23 cellular contexts compared by ENCODE assay signal in the genomic region with DNA sequence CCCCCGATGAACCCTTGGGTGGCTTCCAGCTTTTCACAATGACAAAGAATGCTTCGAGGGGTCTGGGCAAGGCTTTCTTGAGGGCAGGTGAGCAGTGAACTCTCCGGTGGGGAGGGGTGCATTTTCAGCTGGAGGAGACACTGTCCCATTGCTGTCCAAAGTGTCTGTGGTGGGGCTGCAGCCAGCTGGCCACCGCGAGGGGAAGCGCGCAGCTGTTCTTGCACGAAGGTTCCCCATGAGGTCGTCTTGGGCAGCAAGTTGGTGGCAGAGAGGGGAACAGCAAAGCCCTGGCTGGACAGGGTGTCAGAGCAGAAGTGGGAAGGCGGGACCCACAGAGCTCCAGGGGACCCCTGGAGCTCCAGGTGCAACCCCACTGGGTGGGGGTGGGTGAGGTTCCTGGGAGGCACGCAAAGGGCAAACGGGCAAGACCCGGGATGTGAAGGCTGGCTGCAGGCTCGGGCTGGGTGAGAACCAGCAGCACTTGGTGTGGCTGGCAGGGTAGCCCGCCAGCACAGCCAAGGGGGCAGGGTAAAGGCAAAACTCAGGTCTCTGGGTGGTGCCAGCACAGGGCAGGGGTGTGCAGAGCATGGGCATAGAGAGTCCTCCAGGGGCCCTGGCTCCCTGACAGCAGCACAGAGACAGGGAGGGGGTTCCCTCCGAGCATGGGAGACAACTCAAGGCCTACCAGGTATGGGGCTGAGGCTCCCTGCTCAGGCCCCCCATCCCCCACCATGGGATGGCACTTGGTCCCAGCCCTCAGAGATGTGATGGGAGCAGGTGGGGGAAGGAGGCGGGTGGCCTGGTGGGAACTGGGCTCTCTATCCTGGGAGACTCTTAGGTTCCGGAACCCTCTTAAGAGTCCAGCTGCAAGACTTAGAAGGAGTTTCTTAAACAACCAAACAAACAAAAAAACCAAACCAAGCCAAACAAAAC. TPM values are rescaled to one million over a fixed set of nuclear protein-coding genes. Genes with fewer than 3 reads are reported as not detected.
"Had no signal": no experiment of that assay in that cellular context is flagged by ENCODE, and none has a peak within 500 bp of the region (broad histone marks: within the 10 kb centered on the region; RNA-seq: fewer than 3 reads in every experiment).

No MANE protein-coding gene starts in this region.

- ATAC-seq: activated CD4-positive, CD25-positive, alpha-beta regulatory T cell treated with anti-CD3 and anti-CD28 coated beads, Interleukin-2, amount 50 U/mL, for 24 hours; activated CD8-positive, alpha-beta T cell treated with anti-CD3 and anti-CD28 coated beads for 36 hours; activated T-cell treated with anti-CD3 and anti-CD28 coated beads, Interleukin-2, amount 50 U/mL, for 72 hours had no signal

- H3K36me3 ChIP-seq: brain microvascular endothelial cell, cardiac muscle cell, Peyer's patch had no signal

- H3K27me3 ChIP-seq: cardiac muscle cell, Peyer's patch had no signal

- H3K27ac ChIP-seq: brain microvascular endothelial cell, cardiac muscle cell, Peyer's patch, RWPE1 had no signal

- H3K4me3 ChIP-seq: cardiac muscle cell, Peyer's patch had no signal

- DNase-seq: activated CD4-positive, alpha-beta T cell treated with anti-CD3 and anti-CD28 coated beads for 4 hours; activated CD8-positive, alpha-beta memory T cell treated with anti-CD3 and anti-CD28 coated beads, Interleukin-2, amount 50 U/mL, for 4 hours; activated CD8-positive, alpha-beta T cell treated with anti-CD3 and anti-CD28 coated beads for 36 hours; activated gamma-delta T cell treated with Interleukin-2 at 50 U/mL for 16 hours; activated naive CD4-positive, alpha-beta T cell treated with anti-CD3 and anti-CD28 coated beads, Interleukin-2, amount 10 ng/mL, durations not matched to agents 7 days and 5 days; activated naive CD8-positive, alpha-beta T cell treated with anti-CD3 and anti-CD28 coated beads for 36 hours; activated T-cell treated with anti-CD3 and anti-CD28 coated beads, Interleukin-2, amount 50 U/mL, for 72 hours; brain microvascular endothelial cell; Karpas-422; MM.1S; NCI-H146; NCI-H187 treated with DMSO at 0.1 percent for 48 hours; NCI-H2081 treated with DMSO at 0.1 percent for 48 hours; NCI-H446; NCI-H524; Peyer's patch; SHP77 treated with DMSO at 0.1 percent for 48 hours had no signal

- H3K36me3 Mint-ChIP-seq: activated naive CD4-positive, alpha-beta T cell treated with anti-CD3 and anti-CD28 coated beads, Interleukin-2, amount 10 ng/mL, durations not matched to agents 7 days and 5 days; activated naive CD8-positive, alpha-beta T cell treated with anti-CD3 and anti-CD28 coated beads for 36 hours had no signal

- H3K4me3 Mint-ChIP-seq: activated CD8-positive, alpha-beta T cell treated with anti-CD3 and anti-CD28 coated beads for 36 hours; activated naive CD4-positive, alpha-beta T cell treated with anti-CD3 and anti-CD28 coated beads, Interleukin-2, amount 10 ng/mL, durations not matched to agents 7 days and 5 days; activated naive CD8-positive, alpha-beta T cell treated with anti-CD3 and anti-CD28 coated beads for 36 hours; activated T-cell treated with anti-CD3 and anti-CD28 coated beads, Interleukin-2, amount 50 U/mL, for 72 hours; T-helper 1 cell treated with Interleukin-12 subunit alpha and Interleukin-12 subunit beta and Interleukin-4 antibody, amounts not matched to agents 30 μg/mL and 1 μg/mL, for 36 hours had no signal

- H3K27ac Mint-ChIP-seq: activated CD8-positive, alpha-beta T cell treated with anti-CD3 and anti-CD28 coated beads for 36 hours; activated naive CD4-positive, alpha-beta T cell treated with anti-CD3 and anti-CD28 coated beads, Interleukin-2, amount 10 ng/mL, durations not matched to agents 7 days and 5 days; activated naive CD8-positive, alpha-beta T cell treated with anti-CD3 and anti-CD28 coated beads for 36 hours; activated T-cell treated with anti-CD3 and anti-CD28 coated beads, Interleukin-2, amount 50 U/mL, for 72 hours; activated T-helper 2 cell treated with anti-CD3 and anti-CD28 coated beads, Interferon-gamma antibody, Interleukin-2, Interleukin-4, amounts not matched to agents 10 μg/mL and 5 μg/mL and 100 μg/mL, durations not matched to agents 14 hours and 24 hours and 36 hours; T-helper 1 cell treated with Interleukin-12 subunit alpha and Interleukin-12 subunit beta and Interleukin-4 antibody, amounts not matched to agents 30 μg/mL and 1 μg/mL, for 36 hours had no signal

- H3K4me1 ChIP-seq: Peyer's patch had no signal

- H3K4me1 Mint-ChIP-seq: activated naive CD4-positive, alpha-beta T cell treated with anti-CD3 and anti-CD28 coated beads, Interleukin-2, amount 10 ng/mL, durations not matched to agents 7 days and 5 days; activated naive CD8-positive, alpha-beta T cell treated with anti-CD3 and anti-CD28 coated beads for 36 hours had no signal

- H3K9me3 Mint-ChIP-seq: activated CD8-positive, alpha-beta T cell treated with anti-CD3 and anti-CD28 coated beads for 36 hours; activated naive CD4-positive, alpha-beta T cell treated with anti-CD3 and anti-CD28 coated beads, Interleukin-2, amount 10 ng/mL, durations not matched to agents 7 days and 5 days; activated naive CD8-positive, alpha-beta T cell treated with anti-CD3 and anti-CD28 coated beads for 36 hours; activated T-cell treated with anti-CD3 and anti-CD28 coated beads, Interleukin-2, amount 50 U/mL, for 72 hours; activated T-helper 2 cell treated with anti-CD3 and anti-CD28 coated beads, Interferon-gamma antibody, Interleukin-2, Interleukin-4, amounts not matched to agents 10 μg/mL and 5 μg/mL and 100 μg/mL, durations not matched to agents 14 hours and 24 hours and 36 hours; T-helper 1 cell treated with Interleukin-12 subunit alpha and Interleukin-12 subunit beta and Interleukin-4 antibody, amounts not matched to agents 30 μg/mL and 1 μg/mL, for 36 hours had no signal

- H3K9me3 ChIP-seq: Peyer's patch had no signal

RNA-seq across cellular contexts. Expression of gene EIF4E1B, which starts 43.4 kb away (rescaled TPM):
- total RNA-seq: activated CD8-positive, alpha-beta T cell treated with anti-CD3 and anti-CD28 coated beads for 36 hours; activated naive CD8-positive, alpha-beta T cell treated with anti-CD3 and anti-CD28 coated beads for 36 hours; activated T-cell treated with anti-CD3 and anti-CD28 coated beads, Interleukin-2, amount 50 U/mL, for 72 hours; activated T-helper 2 cell treated with anti-CD3 and anti-CD28 coated beads, Interferon-gamma antibody, Interleukin-2, Interleukin-4, amounts not matched to agents 10 μg/mL and 5 μg/mL and 100 μg/mL, durations not matched to agents 14 hours and 24 hours and 36 hours; cardiac muscle cell; Peyer's patch; SK-MEL-5 had no signal
- polyA plus RNA-seq: cardiac muscle cell had no signal

RNA-seq across cellular contexts. Expression of gene SNCB, which starts 43.6 kb away (rescaled TPM):
- total RNA-seq: activated T-helper 2 cell treated with anti-CD3 and anti-CD28 coated beads, Interferon-gamma antibody, Interleukin-2, Interleukin-4, amounts not matched to agents 10 μg/mL and 5 μg/mL and 100 μg/mL, durations not matched to agents 14 hours and 24 hours and 36 hours; Peyer's patch had no signal
